In genomic region chr12:3299929-3300832, GRCh38 we compare ENCODE assay signal across 8 cellular contexts.
DNase-seq lines count a peak whose midpoint lies in the region; ATAC-seq and TF ChIP-seq lines count a peak whose summit lies in the region.

No MANE protein-coding gene starts in this region.

- H3K27ac ChIP-seq in BLaER1 treated with 17β-estradiol and CSF1 and Interleukin-3, amounts not matched to agents 10 nM and 100 nM: peak overlapping the region in 7 of 11 experiments; percentile 3 to 55 (median 44); a peak in 10 of 22 replicates
- H3K27ac ChIP-seq in IMR-90 (ENCODE audit: insufficient read depth, low read length) (peak overlapping the region; percentile 36; the same call in 1 of the 2 replicates), muscle layer of duodenum (ENCODE audit: low read length) (peak overlapping the region; percentile 43)

- 2% methylated on average over 16 of the region's 32 CpGs; no CpG with 5 or more reads in 1 of the 2 experiments for WGBS in IMR-90 (ENCODE audit: extremely low coverage in 2 of 2, insufficient read length in 1 of 2), 2 experiments

- peak overlapping the region; percentile 70 for H3K4ac ChIP-seq in IMR-90 (ENCODE audit: low read depth, low read length)

- no peak overlapping the region for H3K56ac ChIP-seq in IMR-90 (ENCODE audit: extremely low read depth, insufficient read depth, low read length)

- ATAC-seq in GM19463 (IDR thresholded peaks at IDR 0.05; ENCODE audit: unreplicated experiment): peak; percentile 81
- ATAC-seq in IMR-90 (ENCODE audit: low read depth): peak; percentile 79
- peak; percentile 88 for ATAC-seq in esophagus mucosa

- peak; percentile 92 for TF ChIP-seq CTCF in IMR-90 (conservative IDR thresholded peaks at IDR 0.05; ENCODE audit: low read depth, low read length)

- peak overlapping the region; percentile 80 for H2BK20ac ChIP-seq in IMR-90 (ENCODE audit: low read depth, low read length)

- CTCF ChIA-PET in IMR-90 (lab: Yijun Ruan, JAX): interaction anchor here (0.5 to 3.4 kb wide), 31 partner anchors 10 to 731 kb away, joined by 3 to 25 read pairs (median 4); no protein-coding TSS in a partner anchor

- H2AK9ac ChIP-seq in IMR-90 (replicated peaks; ENCODE audit: low read depth, low read length, poor library complexity): peak overlapping the region; percentile 93

- peak overlapping the region; percentile 31 to 86 for H4K8ac ChIP-seq in IMR-90 (ENCODE audit: low read depth in 2 of 2, low read length in 2 of 2)

- peak; percentile 41; the same call in 1 of the 2 replicates for TF ChIP-seq POLR2A in IMR-90 (IDR thresholded peaks at IDR 0.05; ENCODE audit: low read depth, low read length)

- POLR2A ChIA-PET in IMR-90 (lab: Charles Lee; ENCODE audit: unreplicated experiment): interaction anchor here (0.9 kb wide), 1 partner anchor 573 kb away, joined by 4 read pairs; the partner anchor contains the start of gene PARP11

- peak overlapping the region; percentile 37 to 93 (median 71) for H3K4me2 ChIP-seq in BLaER1 treated with 17β-estradiol and CSF1 and Interleukin-3, amounts not matched to agents 10 nM and 100 nM
- peak overlapping the region; percentile 63 for H3K4me2 ChIP-seq in IMR-90 (ENCODE audit: low read depth, low read length)

- H3K4me1 ChIP-seq in BLaER1 treated with 17β-estradiol and CSF1 and Interleukin-3, amounts not matched to agents 10 nM and 100 nM: peaks cover 10 to 36% (median 23%) of the 10 kb centered on the region in 10 experiments; a peak in 19 of 20 replicates
- H3K4me1 ChIP-seq in IMR-90 (ENCODE audit: control insufficient read depth, insufficient read depth, low read length) (peaks cover 9% of the 10 kb centered on the region), muscle layer of duodenum (ENCODE audit: control insufficient read depth in 1 of 2, insufficient read depth in 2 of 2, low read length in 2 of 2) (peaks cover 0 to 10% of the 10 kb centered on the region in 2 donors)

- no peaks in the 10 kb centered on the region for H3K9me3 ChIP-seq in BLaER1 treated with 17β-estradiol and CSF1 and Interleukin-3, amounts not matched to agents 10 nM and 100 nM (replicated peaks in 1 of 11)
- no peaks in the 10 kb centered on the region for H3K9me3 ChIP-seq in IMR-90 (ENCODE audit: control insufficient read depth, insufficient read depth, low read length)
- H3K9me3 ChIP-seq in muscle layer of duodenum (ENCODE audit: control insufficient read depth in 1 of 2, low read length in 2 of 2): no peaks in the 10 kb centered on the region

- peak overlapping the region; percentile 81 for H3K14ac ChIP-seq in IMR-90 (replicated peaks; ENCODE audit: low read depth, low read length)

- H3K18ac ChIP-seq in IMR-90 (ENCODE audit: low read depth, low read length): no peak overlapping the region

- peak; percentile 92 for TF ChIP-seq RAD21 in IMR-90 (IDR thresholded peaks at IDR 0.05; ENCODE audit: low read length)

- peak overlapping the region; percentile 94 for H2AK5ac ChIP-seq in IMR-90 (ENCODE audit: low read depth, low read length)

- H3K79me1 ChIP-seq in IMR-90 (ENCODE audit: low read depth in 1 of 2, low read length in 2 of 2): no peaks in the 10 kb centered on the region

- H3K9me1 ChIP-seq in IMR-90 (ENCODE audit: insufficient read depth, low read length): peaks cover 9% of the 10 kb centered on the region

- peak overlapping the region in 3 of 11 experiments; percentile 14 to 45 (median 27); a peak in 4 of 22 replicates for H3K9ac ChIP-seq in BLaER1 treated with 17β-estradiol and CSF1 and Interleukin-3, amounts not matched to agents 10 nM and 100 nM
- no peak overlapping the region for H3K9ac ChIP-seq in IMR-90 (ENCODE audit: low read depth, low read length)

- no peaks in the 10 kb centered on the region for H3K36me3 ChIP-seq in BLaER1 treated with 17β-estradiol and CSF1 and Interleukin-3, amounts not matched to agents 10 nM and 100 nM
- H3K36me3 ChIP-seq in IMR-90 (ENCODE audit: control insufficient read depth, insufficient read depth, low read length) (no peaks in the 10 kb centered on the region), muscle layer of duodenum (ENCODE audit: control insufficient read depth in 1 of 2, insufficient read depth in 2 of 2, low read length in 2 of 2) (no peaks in the 10 kb centered on the region)

- peak overlapping the region; percentile 86 for H2AFZ ChIP-seq in IMR-90 (replicated peaks; ENCODE audit: low read length, poor library complexity)

- in situ Hi-C loops in IMR-90 (cut with MboI; ENCODE audit: low sequenced_read_pairs): loop anchor here (10.0 kb wide), 1 partner anchor 505 kb away; no protein-coding TSS in a partner anchor

- H2BK5ac ChIP-seq in IMR-90 (ENCODE audit: low read depth, low read length, poor library complexity, severe bottlenecking): peak overlapping the region; percentile 77

- H2BK120ac ChIP-seq in IMR-90 (ENCODE audit: low read depth, low read length): peak overlapping the region; percentile 62

- peak overlapping the region; percentile 54 for H4K91ac ChIP-seq in IMR-90 (ENCODE audit: insufficient read depth, low read depth, low read length)

- peak overlapping the region; percentile 91 for H2BK15ac ChIP-seq in IMR-90 (ENCODE audit: low read depth, low read length)

- H3K23ac ChIP-seq in IMR-90 (ENCODE audit: low read depth, low read length): peak overlapping the region; percentile 81

- BruUV-seq in IMR-90 (replicated peaks; lab: Mats Ljungman, UMichigan): no TSS peak

- DNase-seq in IMR-90: peak; percentile 96
- DNase-seq in OCI-M2 (lab: John Stamatoyannopoulos, UW; ENCODE audit: unreplicated experiment): peak; percentile 24
- DNase-seq in activated T-cell treated with anti-CD3 and anti-CD28 coated beads for 48 hours (ENCODE audit: low read depth): peak; percentile 73
- peak; percentile 40 to 51 for DNase-seq in stimulated activated CD8-positive, alpha-beta memory T cell treated with anti-CD3 and anti-CD28 coated beads, Interleukin-4, amount 100 ng/mL, for 4 hours (ENCODE audit: low read depth in 2 of 2, low spot score in 1 of 2)

- dilution Hi-C loops in IMR-90 (cut with HindIII; ENCODE audit: low sequenced_read_pairs, unreplicated experiment): no loop called here

- H3K4me3 ChIP-seq in BLaER1 treated with 17β-estradiol and CSF1 and Interleukin-3, amounts not matched to agents 10 nM and 100 nM: peak overlapping the region in 4 of 10 experiments; percentile 23 to 52 (median 30); a peak in 5 of 20 replicates
- H3K4me3 ChIP-seq in IMR-90 (ENCODE audit: insufficient read depth, low read depth, low read length) (no peak overlapping the region), muscle layer of duodenum (ENCODE audit: low read depth in 1 of 2, low read length in 2 of 2) (peak overlapping the region in 1 of 2 donors; percentile 54)

- H3K27me3 ChIP-seq in BLaER1 treated with 17β-estradiol and CSF1 and Interleukin-3, amounts not matched to agents 10 nM and 100 nM: no peaks in the 10 kb centered on the region
- H3K27me3 ChIP-seq in IMR-90 (ENCODE audit: control insufficient read depth, insufficient read depth, low read length): no peaks in the 10 kb centered on the region; the same call in 1 of the 2 replicates
- H3K27me3 ChIP-seq in muscle layer of duodenum (ENCODE audit: low read depth, low read length): peaks cover 6% of the 10 kb centered on the region

- H4K20me1 ChIP-seq in BLaER1 treated with 17β-estradiol and CSF1 and Interleukin-3, amounts not matched to agents 10 nM and 100 nM: peaks cover 0 to 45% (median 0%) of the 10 kb centered on the region in 11 experiments; a peak in 5 of 22 replicates
- H4K20me1 ChIP-seq in IMR-90 (ENCODE audit: insufficient read depth, low read length): peaks cover 7% of the 10 kb centered on the region; the same call in 1 of the 2 replicates

- no peak overlapping the region for H4K5ac ChIP-seq in IMR-90 (ENCODE audit: low read depth, low read length)

- intact Hi-C loops in IMR-90 (cut with micrococcal nuclease): loop anchor here (1.0 to 10.0 kb wide), 7 partner anchors 185 to 977 kb away; partner anchors contain the start of gene PARP11

TF ChIP-seq in IMR-90, 13 proteins besides CTCF, POLR2A, EP300 and RAD21:
- TF ChIP-seq, protein P1, sequence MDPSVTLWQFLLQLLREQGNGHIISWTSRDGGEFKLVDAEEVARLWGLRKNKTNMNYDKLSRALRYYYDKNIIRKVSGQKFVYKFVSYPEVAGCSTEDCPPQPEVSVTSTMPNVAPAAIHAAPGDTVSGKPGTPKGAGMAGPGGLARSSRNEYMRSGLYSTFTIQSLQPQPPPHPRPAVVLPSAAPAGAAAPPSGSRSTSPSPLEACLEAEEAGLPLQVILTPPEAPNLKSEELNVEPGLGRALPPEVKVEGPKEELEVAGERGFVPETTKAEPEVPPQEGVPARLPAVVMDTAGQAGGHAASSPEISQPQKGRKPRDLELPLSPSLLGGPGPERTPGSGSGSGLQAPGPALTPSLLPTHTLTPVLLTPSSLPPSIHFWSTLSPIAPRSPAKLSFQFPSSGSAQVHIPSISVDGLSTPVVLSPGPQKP (IDR thresholded peaks at IDR 0.05; ENCODE audit: borderline replicate concordance, low read depth, low read length): no peak
- peak; percentile 88 for TF ChIP-seq USF2 (IDR thresholded peaks at IDR 0.05; ENCODE audit: low read depth, low read length)
- TF ChIP-seq MAFK (IDR thresholded peaks at IDR 0.05; ENCODE audit: low read depth, low read length): peak; percentile 46; the same call in 1 of the 2 replicates
- no peak for TF ChIP-seq CHD1 (IDR thresholded peaks at IDR 0.05; ENCODE audit: low read depth, low read length)
- peak; percentile 71; the same call in 1 of the 2 replicates for TF ChIP-seq MAZ (IDR thresholded peaks at IDR 0.05; ENCODE audit: borderline replicate concordance, low read depth, low read length)
- TF ChIP-seq CEBPB (IDR thresholded peaks at IDR 0.05; ENCODE audit: low read depth, low read length): peak; percentile 67; the same call in 1 of the 2 replicates
- peak; percentile 53; the same call in 1 of the 2 replicates for TF ChIP-seq FOS (IDR thresholded peaks at IDR 0.05; ENCODE audit: low read depth, low read length)
- TF ChIP-seq BHLHE40 (IDR thresholded peaks at IDR 0.05; ENCODE audit: low read depth, low read length): peak; percentile 79; the same call in 1 of the 2 replicates
- TF ChIP-seq MXI1 (IDR thresholded peaks at IDR 0.05; ENCODE audit: borderline replicate concordance, low read depth, low read length): peak; percentile 66; the same call in 1 of the 2 replicates
- peak; percentile 80 for TF ChIP-seq SMC3 (IDR thresholded peaks at IDR 0.05; ENCODE audit: low read depth, low read length)
TF ChIP-seq in IMR-90: peak in this region for 8.

Comparison
In these comparisons a context has a peak if more than half of its experiments do, and no peak if none do; other contexts are left out.
1. DNase-seq: peak in every context shown above with its lines; median percentile 96 in IMR-90; 73 in activated T-cell treated with anti-CD3 and anti-CD28 coated beads for 48 hours; 46 in stimulated activated CD8-positive, alpha-beta memory T cell treated with anti-CD3 and anti-CD28 coated beads, Interleukin-4, amount 100 ng/mL, for 4 hours; 24 in OCI-M2.